In the genomic region with DNA sequence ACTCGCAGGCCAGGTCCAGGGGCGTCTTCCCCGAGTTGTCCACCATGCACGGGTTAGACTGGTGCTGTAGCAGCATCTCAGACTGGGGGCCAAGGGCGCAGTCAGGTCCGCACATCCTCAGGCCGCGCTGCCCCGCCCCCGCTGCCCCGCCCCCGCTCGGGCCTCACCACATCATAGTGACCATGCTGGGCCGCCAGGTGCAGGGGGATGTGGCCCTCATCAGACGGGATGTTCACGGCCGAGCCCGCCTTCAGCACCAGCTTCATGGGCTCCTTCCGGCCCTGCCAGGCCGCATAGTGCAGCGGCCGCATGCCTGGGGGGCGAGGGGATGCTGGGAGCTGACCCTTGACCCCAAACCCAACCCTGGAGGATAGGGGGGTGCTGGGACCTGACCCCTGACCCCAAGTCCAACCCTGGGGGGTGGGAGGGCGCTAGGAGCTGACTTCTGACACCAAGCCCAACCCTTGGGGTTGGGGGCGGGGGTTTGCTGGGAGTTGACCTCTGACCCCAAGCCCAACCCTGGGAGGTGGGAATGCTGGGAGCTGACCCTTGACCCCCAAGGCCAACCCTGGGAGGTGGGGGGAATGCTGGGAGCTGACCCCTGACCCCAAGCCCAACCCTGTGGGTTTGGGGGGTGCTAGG, we compare ENCODE assay signal across 1 cellular context.
TF ChIP-seq lines count a peak whose summit lies in the region.

No MANE protein-coding gene starts in this region.

TF ChIP-seq in HepG2, 621 proteins besides CTCF, POLR2A, EP300 and RAD21 (continued from another document):
- TF ChIP-seq, protein P1, sequence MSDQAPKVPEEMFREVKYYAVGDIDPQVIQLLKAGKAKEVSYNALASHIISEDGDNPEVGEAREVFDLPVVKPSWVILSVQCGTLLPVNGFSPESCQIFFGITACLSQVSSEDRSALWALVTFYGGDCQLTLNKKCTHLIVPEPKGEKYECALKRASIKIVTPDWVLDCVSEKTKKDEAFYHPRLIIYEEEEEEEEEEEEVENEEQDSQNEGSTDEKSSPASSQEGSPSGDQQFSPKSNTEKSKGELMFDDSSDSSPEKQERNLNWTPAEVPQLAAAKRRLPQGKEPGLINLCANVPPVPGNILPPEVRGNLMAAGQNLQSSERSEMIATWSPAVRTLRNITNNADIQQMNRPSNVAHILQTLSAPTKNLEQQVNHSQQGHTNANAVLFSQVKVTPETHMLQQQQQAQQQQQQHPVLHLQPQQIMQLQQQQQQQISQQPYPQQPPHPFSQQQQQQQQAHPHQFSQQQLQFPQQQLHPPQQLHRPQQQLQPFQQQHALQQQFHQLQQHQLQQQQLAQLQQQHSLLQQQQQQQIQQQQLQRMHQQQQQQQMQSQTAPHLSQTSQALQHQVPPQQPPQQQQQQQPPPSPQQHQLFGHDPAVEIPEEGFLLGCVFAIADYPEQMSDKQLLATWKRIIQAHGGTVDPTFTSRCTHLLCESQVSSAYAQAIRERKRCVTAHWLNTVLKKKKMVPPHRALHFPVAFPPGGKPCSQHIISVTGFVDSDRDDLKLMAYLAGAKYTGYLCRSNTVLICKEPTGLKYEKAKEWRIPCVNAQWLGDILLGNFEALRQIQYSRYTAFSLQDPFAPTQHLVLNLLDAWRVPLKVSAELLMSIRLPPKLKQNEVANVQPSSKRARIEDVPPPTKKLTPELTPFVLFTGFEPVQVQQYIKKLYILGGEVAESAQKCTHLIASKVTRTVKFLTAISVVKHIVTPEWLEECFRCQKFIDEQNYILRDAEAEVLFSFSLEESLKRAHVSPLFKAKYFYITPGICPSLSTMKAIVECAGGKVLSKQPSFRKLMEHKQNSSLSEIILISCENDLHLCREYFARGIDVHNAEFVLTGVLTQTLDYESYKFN (CRISPR knock-in tag; conservative IDR thresholded peaks at IDR 0.05): no peak; the same call in 1 of the 2 replicates
- TF ChIP-seq, protein P2, sequence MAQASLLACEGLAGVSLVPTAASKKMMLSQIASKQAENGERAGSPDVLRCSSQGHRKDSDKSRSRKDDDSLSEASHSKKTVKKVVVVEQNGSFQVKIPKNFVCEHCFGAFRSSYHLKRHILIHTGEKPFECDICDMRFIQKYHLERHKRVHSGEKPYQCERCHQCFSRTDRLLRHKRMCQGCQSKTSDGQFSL (CRISPR knock-in tag; IDR thresholded peaks at IDR 0.05): peak; percentile 65; the same call in 1 of the 2 replicates
- TF ChIP-seq, protein P3, sequence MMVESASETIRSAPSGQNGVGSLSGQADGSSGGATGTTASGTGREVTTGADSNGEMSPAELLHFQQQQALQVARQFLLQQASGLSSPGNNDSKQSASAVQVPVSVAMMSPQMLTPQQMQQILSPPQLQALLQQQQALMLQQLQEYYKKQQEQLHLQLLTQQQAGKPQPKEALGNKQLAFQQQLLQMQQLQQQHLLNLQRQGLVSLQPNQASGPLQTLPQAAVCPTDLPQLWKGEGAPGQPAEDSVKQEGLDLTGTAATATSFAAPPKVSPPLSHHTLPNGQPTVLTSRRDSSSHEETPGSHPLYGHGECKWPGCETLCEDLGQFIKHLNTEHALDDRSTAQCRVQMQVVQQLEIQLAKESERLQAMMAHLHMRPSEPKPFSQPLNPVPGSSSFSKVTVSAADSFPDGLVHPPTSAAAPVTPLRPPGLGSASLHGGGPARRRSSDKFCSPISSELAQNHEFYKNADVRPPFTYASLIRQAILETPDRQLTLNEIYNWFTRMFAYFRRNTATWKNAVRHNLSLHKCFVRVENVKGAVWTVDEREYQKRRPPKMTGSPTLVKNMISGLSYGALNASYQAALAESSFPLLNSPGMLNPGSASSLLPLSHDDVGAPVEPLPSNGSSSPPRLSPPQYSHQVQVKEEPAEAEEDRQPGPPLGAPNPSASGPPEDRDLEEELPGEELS (CRISPR knock-in tag; IDR thresholded peaks at IDR 0.05): no peak
